21 cellular contexts compared by ENCODE assay signal in the genomic region with DNA sequence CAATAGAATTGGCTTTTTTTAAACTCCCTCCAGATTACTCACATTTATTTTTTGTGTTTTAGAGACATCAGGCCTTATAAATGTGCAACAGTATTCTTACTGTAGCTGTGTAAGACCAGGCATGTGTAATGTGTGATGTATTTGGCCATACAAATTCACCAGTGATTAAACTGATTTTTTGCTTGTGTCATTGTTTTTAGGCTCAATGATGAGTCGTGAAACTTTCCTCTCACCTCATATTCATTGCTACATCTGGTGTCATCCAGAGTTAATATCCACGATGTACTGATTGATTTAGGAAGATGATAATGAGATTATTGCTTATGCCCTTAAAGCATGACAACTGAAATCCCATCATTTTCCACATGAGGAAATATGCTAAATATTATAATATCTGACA.
DNase-seq lines count a peak whose midpoint lies in the region; ATAC-seq, FAIRE-seq and TF ChIP-seq lines count a peak whose summit lies in the region.
"Had no signal": no experiment of that assay in that cellular context is flagged by ENCODE, and none has a peak within 500 bp of the region (broad histone marks: within the 10 kb centered on the region; RNA-seq: fewer than 3 reads in every experiment).

No MANE protein-coding gene starts in this region.

- intact Hi-C loops in CD4-positive, alpha-beta memory T cell (cut with micrococcal nuclease), result no loop called here
- intact Hi-C loops in prostate gland (cut with DNase I), result no loop called here

- ATAC-seq in A549, result no peak
- no peak for ATAC-seq in activated CD4-positive, CD25-positive, alpha-beta regulatory T cell treated with anti-CD3 and anti-CD28 coated beads, Interleukin-2, amount 50 U/mL, for 24 hours
- no peak for ATAC-seq in HG02938 (IDR thresholded peaks at IDR 0.05; ENCODE audit: unreplicated experiment)
- ATAC-seq: PC-3, SK-N-SH treated with all-trans-retinoic acid at 6 μM for 48 hours had no signal

- TF ChIP-seq CTCF in A549 (IDR thresholded peaks at IDR 0.05), result no peak
- no peak for TF ChIP-seq CTCF in astrocyte (IDR thresholded peaks at IDR 0.05; ENCODE audit: insufficient read depth, low read depth, low read length)
- no peak for TF ChIP-seq CTCF in prostate gland (IDR thresholded peaks at IDR 0.05)

- H2AFZ ChIP-seq in astrocyte (ENCODE audit: low read depth, low read length), result no peak overlapping the region

- no peaks in the 10 kb centered on the region for H3K36me3 ChIP-seq in astrocyte (ENCODE audit: insufficient read depth, low read length)
- no peaks in the 10 kb centered on the region for H3K36me3 ChIP-seq in CD4-positive, alpha-beta memory T cell (ENCODE audit: insufficient read depth, low read length)
- H3K36me3 ChIP-seq in prostate gland, result no peaks in the 10 kb centered on the region
- H3K36me3 ChIP-seq: HAP-1 had no signal

- H3K4me2 ChIP-seq in A549 (no peak overlapping the region), astrocyte (ENCODE audit: low read length) (no peak overlapping the region)

- no peaks in the 10 kb centered on the region for H3K9me3 ChIP-seq in A549
- no peaks in the 10 kb centered on the region for H3K9me3 ChIP-seq in astrocyte (ENCODE audit: insufficient read depth, low read depth, low read length)
- no peaks in the 10 kb centered on the region for H3K9me3 ChIP-seq in CD4-positive, alpha-beta memory T cell (ENCODE audit: control insufficient read depth in 1 of 2, low read length in 2 of 2)
- no peaks in the 10 kb centered on the region for H3K9me3 ChIP-seq in prostate gland
- H3K9me3 ChIP-seq: HAP-1 had no signal

- POLR2A ChIA-PET in A549 (lab: Yijun Ruan, JAX), result no interaction called here
- POLR2A ChIA-PET in CD4-positive, alpha-beta memory T cell (lab: Charles Lee; ENCODE audit: partially characterized antibody), result no interaction called here

- WGBS in A549 (ENCODE audit: missing lambda C conversion rate), result 45% methylated on average over 2 of the region's 2 CpGs
- WGBS in prostate gland, result 45% methylated on average over 2 of the region's 2 CpGs

- FAIRE-seq in A549 (lab: Jason Lieb, UNC), result no peak
- peak; percentile 6 for FAIRE-seq in H54 (lab: Jason Lieb, UNC)
- FAIRE-seq in astrocyte (lab: Jason Lieb, UNC), result peak; percentile 41
- FAIRE-seq: A204.1, G401.6 had no signal

- H3K9me3 Mint-ChIP-seq in astrocyte (ENCODE audit: unreplicated experiment), result peaks cover 1% of the 10 kb centered on the region
- no peaks in the 10 kb centered on the region for H3K9me3 Mint-ChIP-seq in CD4-positive, alpha-beta memory T cell
- H3K9me3 Mint-ChIP-seq: CD8-positive, alpha-beta memory T cell had no signal

- H3K27ac Mint-ChIP-seq in astrocyte (ENCODE audit: unreplicated experiment), result no peak overlapping the region
- no peak overlapping the region for H3K27ac Mint-ChIP-seq in CD4-positive, alpha-beta memory T cell
- H3K27ac Mint-ChIP-seq: CD8-positive, alpha-beta memory T cell had no signal

- H3K27me3 Mint-ChIP-seq in astrocyte (ENCODE audit: low read depth, unreplicated experiment), result no peaks in the 10 kb centered on the region
- H3K27me3 Mint-ChIP-seq in CD4-positive, alpha-beta memory T cell, result no peaks in the 10 kb centered on the region
- H3K27me3 Mint-ChIP-seq: CD8-positive, alpha-beta memory T cell had no signal

- H3K27me3 ChIP-seq in astrocyte (ENCODE audit: insufficient read depth, low read length) (no peaks in the 10 kb centered on the region), prostate gland (replicated peaks; ENCODE audit: insufficient read depth) (no peaks in the 10 kb centered on the region)
- H3K27me3 ChIP-seq in CD4-positive, alpha-beta memory T cell (ENCODE audit: insufficient read depth, low read length), result no peaks in the 10 kb centered on the region

- H3K36me3 Mint-ChIP-seq in astrocyte (ENCODE audit: low read depth, unreplicated experiment), result no peaks in the 10 kb centered on the region
- peaks cover 2 to 4% of the 10 kb centered on the region in 2 donors for H3K36me3 Mint-ChIP-seq in CD4-positive, alpha-beta memory T cell

- H3K4me1 ChIP-seq in A549 (no peaks in the 10 kb centered on the region), astrocyte (ENCODE audit: insufficient read depth, low read length) (no peaks in the 10 kb centered on the region), prostate gland (replicated peaks) (no peaks in the 10 kb centered on the region)
- H3K4me1 ChIP-seq in CD4-positive, alpha-beta memory T cell (ENCODE audit: insufficient read depth, low read length), result no peaks in the 10 kb centered on the region
- H3K4me1 ChIP-seq: HAP-1 had no signal

- no peak overlapping the region for H3K9ac ChIP-seq in astrocyte (ENCODE audit: low read length)

- no peaks in the 10 kb centered on the region for H4K20me1 ChIP-seq in astrocyte (ENCODE audit: insufficient read depth, low read length)

- TF ChIP-seq EP300 in A549 (IDR thresholded peaks at IDR 0.05), result no peak

- H3K4me3 ChIP-seq in A549 (no peak overlapping the region), astrocyte (ENCODE audit: insufficient read depth, low read depth, low read length) (no peak overlapping the region), prostate gland (no peak overlapping the region)
- H3K4me3 ChIP-seq in CD4-positive, alpha-beta memory T cell (ENCODE audit: low read length in 2 of 2), result no peak overlapping the region
- H3K4me3 ChIP-seq: HAP-1 had no signal

- H3K27ac ChIP-seq in A549 (no peak overlapping the region), astrocyte (ENCODE audit: low read depth, low read length) (no peak overlapping the region), prostate gland (no peak overlapping the region)
- no peak overlapping the region for H3K27ac ChIP-seq in CD4-positive, alpha-beta memory T cell (ENCODE audit: low read depth, low read length)

- no peak for TF ChIP-seq RAD21 in A549 (conservative IDR thresholded peaks at IDR 0.05 in 1 of 2, IDR thresholded peaks at IDR 0.05 in 1 of 2)

- no peaks in the 10 kb centered on the region for H3K79me2 ChIP-seq in astrocyte (ENCODE audit: insufficient read depth, low read length)

- CTCF ChIA-PET in A549 (lab: Yijun Ruan, JAX), result no interaction called here
- CTCF ChIA-PET in CD4-positive, alpha-beta memory T cell (lab: Charles Lee; ENCODE audit: partially characterized antibody), result no interaction called here

- H3K4me3 Mint-ChIP-seq in astrocyte (ENCODE audit: unreplicated experiment), result no peak overlapping the region
- H3K4me3 Mint-ChIP-seq in CD4-positive, alpha-beta memory T cell, result no peak overlapping the region
- H3K4me3 Mint-ChIP-seq: CD8-positive, alpha-beta memory T cell had no signal

- DNase-seq in A549 (ENCODE audit: low read depth in 1 of 2, low spot score in 1 of 2), result no peak
- DNase-seq in H54 (ENCODE audit: insufficient read length, low spot score), result no peak
- no peak for DNase-seq in astrocyte (ENCODE audit: low read depth)
- peak; percentile 27 for DNase-seq in iris pigment epithelial cell (ENCODE audit: low read depth)
- no peak for DNase-seq in CD4-positive, alpha-beta memory T cell
- no peak for DNase-seq in prostate gland (ENCODE audit: low spot score)
- DNase-seq: CD8-positive, alpha-beta memory T cell; DMS79 treated with DMSO at 0.1 percent for 48 hours; KBM-7; MV-4-11; NCI-H1694 treated with DMSO at 0.1 percent for 48 hours; NCI-H510A treated with DMSO at 0.1 percent for 48 hours; PC-3; RPMI8226; SHP77 treated with DMSO at 0.1 percent for 48 hours had no signal

- TF ChIP-seq POLR2A in A549 (IDR thresholded peaks at IDR 0.05; ENCODE audit: low read length) (no peak), H54 (IDR thresholded peaks at IDR 0.05; ENCODE audit: low read depth, low read length) (no peak), prostate gland (IDR thresholded peaks at IDR 0.05) (no peak)

- H3K4me1 Mint-ChIP-seq in astrocyte (ENCODE audit: low read depth, unreplicated experiment), result no peaks in the 10 kb centered on the region
- no peaks in the 10 kb centered on the region for H3K4me1 Mint-ChIP-seq in CD4-positive, alpha-beta memory T cell
- H3K4me1 Mint-ChIP-seq: CD8-positive, alpha-beta memory T cell had no signal

TF ChIP-seq in A549, 52 proteins besides CTCF, POLR2A, EP300 and RAD21:
- TF ChIP-seq CBX2 (IDR thresholded peaks at IDR 0.05; ENCODE audit: borderline replicate concordance, low read depth) (no peak), MAFK (IDR thresholded peaks at IDR 0.05; ENCODE audit: partially characterized antibody) (peak; percentile 18)
